Comparison of ENCODE assay signal across 8 cellular contexts in genomic region chr10:69639291-69640195, GRCh38. TPM values are rescaled to one million over a fixed set of nuclear protein-coding genes. Genes with fewer than 3 reads are reported as not detected.
DNase-seq lines count a peak whose midpoint lies in the region; ATAC-seq and TF ChIP-seq lines count a peak whose summit lies in the region.

No MANE protein-coding gene starts in this region.

- no peaks in the 10 kb centered on the region for H3K4me1 Mint-ChIP-seq in activated T-helper 17 cell treated with anti-CD3 and anti-CD28 coated beads, Interleukin-2, amount 50 U/mL, for 72 hours

- peak; percentile 72 for ATAC-seq in activated T-helper 17 cell treated with anti-CD3 and anti-CD28 coated beads, Interleukin-2, amount 50 U/mL, for 72 hours (replicated peaks)
- no peak for ATAC-seq in GM21786 (IDR thresholded peaks at IDR 0.05; ENCODE audit: unreplicated experiment)

- no peaks in the 10 kb centered on the region for H3K36me3 Mint-ChIP-seq in activated T-helper 17 cell treated with anti-CD3 and anti-CD28 coated beads, Interleukin-2, amount 50 U/mL, for 72 hours (ENCODE audit: low read depth)

- H3K4me3 ChIP-seq in HAP-1 = no peak overlapping the region
- no peak overlapping the region for H3K4me3 ChIP-seq in foreskin fibroblast (ENCODE audit: low read depth in 1 of 2, low read length in 2 of 2)

- peak in 12 of 14 donors; percentile 11 to 78 (median 26) for DNase-seq in C1 segment of cervical spinal cord (lab: John Stamatoyannopoulos, UW)
- peak; percentile 43 to 77 for DNase-seq in HAP-1 (ENCODE audit: low spot score in 2 of 2)
- peak; percentile 47 for DNase-seq in RPMI7951 (ENCODE audit: low read depth)
- DNase-seq in foreskin fibroblast = peak; percentile 26 to 79
- DNase-seq in nucleus accumbens (lab: John Stamatoyannopoulos, UW) = peak in 43 of 56 donors; percentile 3 to 85 (median 40)
- DNase-seq in superior temporal gyrus (ENCODE audit: extremely low spot score) = peak; percentile 87

- peak; percentile 80 for TF ChIP-seq CTCF in foreskin fibroblast (IDR thresholded peaks at IDR 0.05; ENCODE audit: low read depth, low read length)

- H3K27me3 ChIP-seq in HAP-1 (ENCODE audit: low read depth) = no peaks in the 10 kb centered on the region

- no peaks in the 10 kb centered on the region for H3K9me3 Mint-ChIP-seq in activated T-helper 17 cell treated with anti-CD3 and anti-CD28 coated beads, Interleukin-2, amount 50 U/mL, for 72 hours

- no peaks in the 10 kb centered on the region for H3K36me3 ChIP-seq in HAP-1 (replicated peaks)

- no peaks in the 10 kb centered on the region for H3K9me3 ChIP-seq in HAP-1

- peaks cover 3% of the 10 kb centered on the region for H3K27me3 Mint-ChIP-seq in activated T-helper 17 cell treated with anti-CD3 and anti-CD28 coated beads, Interleukin-2, amount 50 U/mL, for 72 hours

- in situ Hi-C loops in HAP-1 (cut with MboI; ENCODE audit: low sequenced_read_pairs) = loop anchor here (5.0 to 25.0 kb wide), 5 partner anchors 78 to 402 kb away; no protein-coding TSS in a partner anchor

- no peaks in the 10 kb centered on the region for H3K4me1 ChIP-seq in HAP-1

- H3K27ac Mint-ChIP-seq in activated T-helper 17 cell treated with anti-CD3 and anti-CD28 coated beads, Interleukin-2, amount 50 U/mL, for 72 hours = no peak overlapping the region

- H3K4me3 Mint-ChIP-seq in activated T-helper 17 cell treated with anti-CD3 and anti-CD28 coated beads, Interleukin-2, amount 50 U/mL, for 72 hours = no peak overlapping the region

RNA-seq across cellular contexts. Expression of gene FAM241B, which starts 9.5 kb away (rescaled TPM):
- 0.36 TPM in 1 of 2 replicates, not detected in the other for total RNA-seq in RPMI7951 (2014; rRNA removed; shearing (Covaris generic))
- 10 to 100 TPM in 1 of 2 donors, 1 to 10 TPM in 1; 9.4 to 16.0 TPM for total RNA-seq in activated T-helper 17 cell treated with anti-CD3 and anti-CD28 coated beads, Interleukin-2, amount 50 U/mL, for 72 hours

Comparison
In these comparisons a context has a peak if more than half of its experiments do, and no peak if none do; other contexts are left out.
1. DNase-seq: peak in every context shown above with its lines; median percentile 87 in superior temporal gyrus; 60 in HAP-1; 52 in foreskin fibroblast; 47 in RPMI7951; 40 in nucleus accumbens; 26 in C1 segment of cervical spinal cord.